In genomic region chr15:49421991-49422390, GRCh38 we compare ENCODE assay signal across 8 cellular contexts. TPM values are rescaled to one million over a fixed set of nuclear protein-coding genes. Genes with fewer than 3 reads are reported as not detected.
A peak's percentile ranks its signal among the peaks of the same experiment; 100 is the strongest.
DNase-seq lines count a peak whose midpoint lies in the region; ATAC-seq and TF ChIP-seq lines count a peak whose summit lies in the region.

No MANE protein-coding gene starts in this region.

- no peaks in the 10 kb centered on the region for H3K36me3 ChIP-seq in CD4-positive, alpha-beta memory T cell (ENCODE audit: insufficient read depth, low read length)
- H3K36me3 ChIP-seq in gastroesophageal sphincter (no peaks in the 10 kb centered on the region), ovary (no peaks in the 10 kb centered on the region)

- TF ChIP-seq EP300 in gastroesophageal sphincter (IDR thresholded peaks at IDR 0.05) (no peak), ovary (IDR thresholded peaks at IDR 0.05) (no peak)

- H3K4me1 Mint-ChIP-seq in CD4-positive, alpha-beta memory T cell, result peaks cover 3 to 4% (median 4%) of the 10 kb centered on the region in 4 donors

- TF ChIP-seq CTCF in GM20000 (IDR thresholded peaks at IDR 0.05; ENCODE audit: extremely low read depth, missing control alignments) (peak; percentile 35), gastroesophageal sphincter (IDR thresholded peaks at IDR 0.05) (peak; percentile 82 to 96 (median 87)), ovary (IDR thresholded peaks at IDR 0.05) (peak; percentile 58 to 93 (median 73))

- H3K36me3 Mint-ChIP-seq in CD4-positive, alpha-beta memory T cell, result peaks cover 0 to 2% of the 10 kb centered on the region in 2 donors

- CTCF ChIA-PET in CD4-positive, alpha-beta memory T cell (lab: Charles Lee; ENCODE audit: partially characterized antibody), result interaction anchor here (0.9 to 4.4 kb wide), 16 partner anchors 10 to 894 kb away, joined by 3 to 76 read pairs (median 4); no protein-coding TSS in a partner anchor

- intact Hi-C loops in CD4-positive, alpha-beta memory T cell (cut with micrococcal nuclease), result loop anchor here (1.0 to 2.0 kb wide), 3 partner anchors 187 to 1063 kb away; no protein-coding TSS in a partner anchor
- intact Hi-C loops in ovary (cut with DNase I), result loop anchor here in 2 of 4 donors (5.0 to 10.0 kb wide), 3 partner anchors 185 to 720 kb away; no protein-coding TSS in a partner anchor

- peaks cover 3 to 6% of the 10 kb centered on the region in 2 donors for H3K27me3 Mint-ChIP-seq in CD4-positive, alpha-beta memory T cell

- DNase-seq in CD4-positive, alpha-beta memory T cell, result peak; percentile 36 to 56 (median 50)
- peak; percentile 20 for DNase-seq in GM20000 (ENCODE audit: low spot score)
- peak; percentile 25 to 31 for DNase-seq in NCI-H446 (lab: John Stamatoyannopoulos, UW)
- DNase-seq in activated T-cell treated with anti-CD3 and anti-CD28 coated beads, Interleukin-2, amount 50 U/mL, for 1 hour, result peak; percentile 20
- DNase-seq in ovary, result peak; percentile 39 to 73 (median 68)
- DNase-seq in NCI-H2107 treated with DMSO at 0.1 percent for 48 hours (lab: John Stamatoyannopoulos, UW; ENCODE audit: unreplicated experiment), result no peak

- H3K9me3 ChIP-seq in CD4-positive, alpha-beta memory T cell (ENCODE audit: control insufficient read depth in 1 of 2, low read length in 2 of 2), result no peaks in the 10 kb centered on the region
- no peaks in the 10 kb centered on the region for H3K9me3 ChIP-seq in gastroesophageal sphincter
- H3K9me3 ChIP-seq in ovary, result no peaks in the 10 kb centered on the region

- H3K27ac ChIP-seq in CD4-positive, alpha-beta memory T cell (ENCODE audit: low read depth, low read length), result no peak overlapping the region
- peak overlapping the region; percentile 71 to 94 (median 78) for H3K27ac ChIP-seq in gastroesophageal sphincter
- H3K27ac ChIP-seq in ovary, result peak overlapping the region in 1 of 2 donors; percentile 66

- ATAC-seq in gastroesophageal sphincter (peak; percentile 68), GM19023 (IDR thresholded peaks at IDR 0.05; ENCODE audit: unreplicated experiment) (no peak)

- no peak overlapping the region for H3K4me3 ChIP-seq in CD4-positive, alpha-beta memory T cell (ENCODE audit: low read length in 2 of 2)
- H3K4me3 ChIP-seq in gastroesophageal sphincter, result peak overlapping the region; percentile 55 to 98
- H3K4me3 ChIP-seq in ovary, result peak overlapping the region; percentile 51

- H3K4me1 ChIP-seq in CD4-positive, alpha-beta memory T cell (ENCODE audit: insufficient read depth, low read length), result no peaks in the 10 kb centered on the region
- H3K4me1 ChIP-seq in gastroesophageal sphincter (peaks cover 0 to 8% (median 0%) of the 10 kb centered on the region in 3 donors), ovary (ENCODE audit: insufficient read depth) (no peaks in the 10 kb centered on the region)

- H3K4me3 Mint-ChIP-seq in CD4-positive, alpha-beta memory T cell, result peak overlapping the region in 6 of 8 donors; percentile 3 to 69 (median 61)

- TF ChIP-seq POLR2A in gastroesophageal sphincter (IDR thresholded peaks at IDR 0.05) (no peak), ovary (IDR thresholded peaks at IDR 0.05) (no peak)

- 10 to 23% methylated on average over 9 of the region's 9 CpGs for WGBS in gastroesophageal sphincter (ENCODE audit: low coverage in 1 of 2), 2 donors
- 14 to 38% (median 35%) methylated on average over 9 of the region's 9 CpGs for WGBS in ovary, 3 donors

- peaks cover 0 to 2% (median 0%) of the 10 kb centered on the region in 8 donors for H3K9me3 Mint-ChIP-seq in CD4-positive, alpha-beta memory T cell

- POLR2A ChIA-PET in CD4-positive, alpha-beta memory T cell (lab: Charles Lee; ENCODE audit: partially characterized antibody), result interaction anchor here (0.7 kb wide), 1 partner anchor 563 kb away, joined by 3 read pairs; no protein-coding TSS in a partner anchor

- peak overlapping the region in 3 of 7 donors; percentile 79 to 92 (median 90) for H3K27ac Mint-ChIP-seq in CD4-positive, alpha-beta memory T cell

- H3K27me3 ChIP-seq in CD4-positive, alpha-beta memory T cell (ENCODE audit: insufficient read depth, low read length), result peaks cover 4% of the 10 kb centered on the region
- H3K27me3 ChIP-seq in gastroesophageal sphincter (no peaks in the 10 kb centered on the region), ovary (no peaks in the 10 kb centered on the region)

RNA-seq across cellular contexts. Expression of gene FGF7, which starts 1.1 kb away (rescaled TPM):
- total RNA-seq in CD4-positive, alpha-beta memory T cell, result under 1 TPM; 0.06 to 0.11 TPM
- not detected for polyA plus RNA-seq in CD4-positive, alpha-beta memory T cell
- 100 to 1,000 TPM in 1 of 4 donors, 10 to 100 TPM in 3; 67.5 to 106 (median 83.1) TPM for total RNA-seq in gastroesophageal sphincter
- 10 to 100 TPM; 20.2 to 71.8 (median 38.9) TPM for total RNA-seq in ovary
- polyA plus RNA-seq in ovary, result 10 to 100 TPM; 45.3 to 49.0 TPM

Comparison
In these comparisons a context has a peak if more than half of its experiments do, and no peak if none do; other contexts are left out.
1. H3K4me3 ChIP-seq: peak in gastroesophageal sphincter (2 of 2) and ovary (single experiment); none in CD4-positive, alpha-beta memory T cell (0 of 2).
2. CTCF ChIP-seq: peak in every context shown above with its lines; median percentile 87 in gastroesophageal sphincter; 73 in ovary; 35 in GM20000.
3. RNA of gene FGF7, which starts 1.1 kb away (total RNA-seq): 67.5 to 106 TPM in gastroesophageal sphincter and 20.2 to 71.8 TPM in ovary; 0.06 to 0.11 TPM in CD4-positive, alpha-beta memory T cell; every median in the first group is over 10 times any median in the second.